18 cellular contexts compared by ENCODE assay signal in genomic region chr10:102493771-102494170, GRCh38. TPM values are rescaled to one million over a fixed set of nuclear protein-coding genes. Genes with fewer than 3 reads are reported as not detected.
DNase-seq lines count a peak whose midpoint lies in the region; ATAC-seq and TF ChIP-seq lines count a peak whose summit lies in the region.
"Had no signal": no experiment of that assay in that cellular context is flagged by ENCODE, and none has a peak within 500 bp of the region (broad histone marks: within the 10 kb centered on the region; RNA-seq: fewer than 3 reads in every experiment).

No MANE protein-coding gene starts in this region.

- H3K4me3 Mint-ChIP-seq in type B pancreatic cell: no peak overlapping the region
- no peak overlapping the region for H3K4me3 Mint-ChIP-seq in activated CD8-positive, alpha-beta memory T cell treated with anti-CD3 and anti-CD28 coated beads, Interleukin-2, amount 10 ng/mL, durations not matched to agents 7 days and 5 days
- H3K4me3 Mint-ChIP-seq: activated naive CD8-positive, alpha-beta T cell treated with anti-CD3 and anti-CD28 coated beads for 36 hours; activated T-cell treated with anti-CD3 and anti-CD28 coated beads, Interleukin-2, amount 50 U/mL, for 72 hours; dendritic cell treated with granulocyte-macrophage colony-stimulating factor and Interleukin-4, amounts not matched to agents 40 ng/mL and 50 ng/mL, for 4 days; neural crest cell had no signal

- H3K4me3 ChIP-seq in left ventricle myocardium inferior (no peak overlapping the region), psoas muscle (peak overlapping the region; percentile 40)
- H3K4me3 ChIP-seq: testis had no signal

- H3K27ac Mint-ChIP-seq in type B pancreatic cell: peak overlapping the region; percentile 27
- H3K27ac Mint-ChIP-seq in activated CD8-positive, alpha-beta memory T cell treated with anti-CD3 and anti-CD28 coated beads, Interleukin-2, amount 10 ng/mL, durations not matched to agents 7 days and 5 days: no peak overlapping the region
- H3K27ac Mint-ChIP-seq: dendritic cell treated with granulocyte-macrophage colony-stimulating factor and Interleukin-4, amounts not matched to agents 40 ng/mL and 50 ng/mL, for 4 days had no signal

- no peak for DNase-seq in left ventricle myocardium inferior
- no peak for DNase-seq in left cardiac atrium
- DNase-seq in psoas muscle: no peak
- DNase-seq in type B pancreatic cell (ENCODE audit: extremely low spot score, unreplicated experiment): no peak
- DNase-seq in activated CD8-positive, alpha-beta memory T cell treated with anti-CD3 and anti-CD28 coated beads, Interleukin-2, amount 10 ng/mL, durations not matched to agents 7 days and 5 days: no peak
- DNase-seq in NCI-H187 (lab: John Stamatoyannopoulos, UW): no peak
- DNase-seq in AG08395 (ENCODE audit: low spot score): no peak
- DNase-seq: activated CD4-positive, alpha-beta T cell treated with anti-CD3 and anti-CD28 coated beads for 1 hour; activated naive CD8-positive, alpha-beta T cell treated with anti-CD3 and anti-CD28 coated beads for 36 hours; activated T-cell treated with anti-CD3 and anti-CD28 coated beads, Interleukin-2, amount 50 U/mL, for 72 hours; erythroblast; NCI-H1105 treated with DMSO at 0.1 percent for 48 hours; NCI-H2081 treated with DMSO at 0.1 percent for 48 hours; testis had no signal

- CTCF ChIA-PET in activated CD8-positive, alpha-beta memory T cell treated with anti-CD3 and anti-CD28 coated beads, Interleukin-2, amount 10 ng/mL, durations not matched to agents 7 days and 5 days (lab: Charles Lee): interaction anchor here (1.1 kb wide), 1 partner anchor 90 kb away, joined by 3 read pairs; no protein-coding TSS in a partner anchor

- H3K9me3 ChIP-seq in left ventricle myocardium inferior (replicated peaks): no peaks in the 10 kb centered on the region
- no peaks in the 10 kb centered on the region for H3K9me3 ChIP-seq in psoas muscle
- H3K9me3 ChIP-seq: testis had no signal

- TF ChIP-seq CTCF in left ventricle myocardium inferior (IDR thresholded peaks at IDR 0.05; ENCODE audit: borderline replicate concordance): no peak
- TF ChIP-seq CTCF in psoas muscle (IDR thresholded peaks at IDR 0.05): no peak
- TF ChIP-seq CTCF in type B pancreatic cell (conservative IDR thresholded peaks at IDR 0.05): no peak

- H3K27me3 ChIP-seq in left ventricle myocardium inferior (ENCODE audit: low read depth) (no peaks in the 10 kb centered on the region), psoas muscle (ENCODE audit: insufficient read depth in 3 of 3, low read length in 2 of 3) (no peaks in the 10 kb centered on the region)
- H3K27me3 ChIP-seq: testis had no signal

- 71 to 87% (median 86%) methylated on average over 2 of the region's 2 CpGs for WGBS in psoas muscle, 3 donors

- no peaks in the 10 kb centered on the region for H3K27me3 Mint-ChIP-seq in type B pancreatic cell
- no peaks in the 10 kb centered on the region for H3K27me3 Mint-ChIP-seq in activated CD8-positive, alpha-beta memory T cell treated with anti-CD3 and anti-CD28 coated beads, Interleukin-2, amount 10 ng/mL, durations not matched to agents 7 days and 5 days
- H3K27me3 Mint-ChIP-seq: activated naive CD8-positive, alpha-beta T cell treated with anti-CD3 and anti-CD28 coated beads for 36 hours; dendritic cell treated with granulocyte-macrophage colony-stimulating factor and Interleukin-4, amounts not matched to agents 40 ng/mL and 50 ng/mL, for 4 days; progenitor cell of endocrine pancreas had no signal

- intact Hi-C loops in left ventricle myocardium inferior (cut with micrococcal nuclease) (no loop called here), left cardiac atrium (cut with DNase I) (no loop called here), psoas muscle (cut with DNase I) (no loop called here)

- no peak for ATAC-seq in left cardiac atrium
- peak; percentile 82 for ATAC-seq in esophagus mucosa
- ATAC-seq in psoas muscle: peak in 2 of 4 donors; percentile 28 to 31
- no peak for ATAC-seq in activated CD8-positive, alpha-beta memory T cell treated with anti-CD3 and anti-CD28 coated beads, Interleukin-2, amount 10 ng/mL, durations not matched to agents 7 days and 5 days
- ATAC-seq: activated T-cell treated with anti-CD3 and anti-CD28 coated beads, Interleukin-2, amount 50 U/mL, for 72 hours had no signal

- H3K4me1 ChIP-seq in left ventricle myocardium inferior (peaks cover 77% of the 10 kb centered on the region), psoas muscle (peaks cover 81% of the 10 kb centered on the region)

- H3K36me3 ChIP-seq in left ventricle myocardium inferior: peaks cover 25% of the 10 kb centered on the region
- peaks cover 0 to 26% of the 10 kb centered on the region in 2 donors for H3K36me3 ChIP-seq in psoas muscle (ENCODE audit: insufficient read depth in 1 of 2, low read depth in 1 of 2)

- H3K27ac ChIP-seq in left ventricle myocardium inferior (replicated peaks) (peak overlapping the region; percentile 83), psoas muscle (peak overlapping the region; percentile 84)
- H3K27ac ChIP-seq: testis had no signal

- H3K9me3 Mint-ChIP-seq in type B pancreatic cell: no peaks in the 10 kb centered on the region
- H3K9me3 Mint-ChIP-seq in activated CD8-positive, alpha-beta memory T cell treated with anti-CD3 and anti-CD28 coated beads, Interleukin-2, amount 10 ng/mL, durations not matched to agents 7 days and 5 days (ENCODE audit: low read depth): no peaks in the 10 kb centered on the region
- H3K9me3 Mint-ChIP-seq: activated naive CD8-positive, alpha-beta T cell treated with anti-CD3 and anti-CD28 coated beads for 36 hours; activated T-cell treated with anti-CD3 and anti-CD28 coated beads, Interleukin-2, amount 50 U/mL, for 72 hours; dendritic cell treated with granulocyte-macrophage colony-stimulating factor and Interleukin-4, amounts not matched to agents 40 ng/mL and 50 ng/mL, for 4 days; neural crest cell had no signal

- peaks cover 9% of the 10 kb centered on the region for H3K4me1 Mint-ChIP-seq in type B pancreatic cell (ENCODE audit: unreplicated experiment)
- H3K4me1 Mint-ChIP-seq in activated CD8-positive, alpha-beta memory T cell treated with anti-CD3 and anti-CD28 coated beads, Interleukin-2, amount 10 ng/mL, durations not matched to agents 7 days and 5 days: peaks cover 15% of the 10 kb centered on the region
- H3K4me1 Mint-ChIP-seq: neural crest cell had no signal

- H3K36me3 Mint-ChIP-seq in type B pancreatic cell: peaks cover 3% of the 10 kb centered on the region
- H3K36me3 Mint-ChIP-seq in activated CD8-positive, alpha-beta memory T cell treated with anti-CD3 and anti-CD28 coated beads, Interleukin-2, amount 10 ng/mL, durations not matched to agents 7 days and 5 days: peaks cover 6% of the 10 kb centered on the region
- H3K36me3 Mint-ChIP-seq: activated naive CD8-positive, alpha-beta T cell treated with anti-CD3 and anti-CD28 coated beads for 36 hours had no signal

RNA-seq across cellular contexts. Expression of gene ACTR1A, which starts 8.7 kb away (rescaled TPM):
- total RNA-seq in left ventricle myocardium inferior (103 TPM), left cardiac atrium (100 to 1,000 TPM in 1 of 2 donors, 10 to 100 TPM in 1; 89.2 to 101 TPM), esophagus mucosa (67.3 TPM), psoas muscle (100 to 1,000 TPM; 119 to 188 (median 148) TPM), type B pancreatic cell (ENCODE audit: low replicate concordance) (73.1 and 95.4 TPM in 2 replicates)
- polyA plus RNA-seq in psoas muscle: 100 to 1,000 TPM in 2 of 3 donors, 10 to 100 TPM in 1; 76.2 to 181 (median 101) TPM
- total RNA-seq in activated CD8-positive, alpha-beta memory T cell treated with anti-CD3 and anti-CD28 coated beads, Interleukin-2, amount 10 ng/mL, durations not matched to agents 7 days and 5 days: 10 to 100 TPM; 72.2 to 86.7 TPM

RNA-seq across cellular contexts. Expression of gene SUFU, which starts 10.0 kb away (rescaled TPM):
- 7.9 TPM for total RNA-seq in left ventricle myocardium inferior
- total RNA-seq in left cardiac atrium: 1 to 10 TPM; 6.6 to 9.2 TPM
- 9.4 TPM for total RNA-seq in esophagus mucosa
- total RNA-seq in psoas muscle: 1 to 10 TPM; 4.8 to 6.8 (median 5.5) TPM
- polyA plus RNA-seq in psoas muscle: 1 to 10 TPM; 2.1 to 6.3 (median 2.2) TPM
- 18.5 and 29.4 TPM in 2 replicates for total RNA-seq in type B pancreatic cell (ENCODE audit: low replicate concordance)
- 10 to 100 TPM in 1 of 2 experiments, 1 to 10 TPM in 1; 9.8 to 12.9 TPM for total RNA-seq in activated CD8-positive, alpha-beta memory T cell treated with anti-CD3 and anti-CD28 coated beads, Interleukin-2, amount 10 ng/mL, durations not matched to agents 7 days and 5 days

RNA-seq across cellular contexts. Expression of gene C10orf95, which starts 42.4 kb away (rescaled TPM):
- total RNA-seq in left ventricle myocardium inferior (not detected), left cardiac atrium (not detected), esophagus mucosa (1.6 TPM), psoas muscle (not detected), type B pancreatic cell (ENCODE audit: low replicate concordance) (0.75 and 2.3 TPM in 2 replicates)
- under 1 TPM in 1 of 3 donors, not detected in 2; 0.01 TPM for polyA plus RNA-seq in psoas muscle
- total RNA-seq in activated CD8-positive, alpha-beta memory T cell treated with anti-CD3 and anti-CD28 coated beads, Interleukin-2, amount 10 ng/mL, durations not matched to agents 7 days and 5 days: under 1 TPM in 1 of 2 experiments, not detected in 1; 0.35 TPM
